Comparison of ENCODE assay signal across 15 cellular contexts in genomic region chr5:141869514-141869913, GRCh38. TPM values are rescaled to one million over a fixed set of nuclear protein-coding genes. Genes with fewer than 3 reads are reported as not detected.
DNase-seq lines count a peak whose midpoint lies in the region; ATAC-seq and TF ChIP-seq lines count a peak whose summit lies in the region.
"Had no signal": no experiment of that assay in that cellular context is flagged by ENCODE, and none has a peak within 500 bp of the region (broad histone marks: within the 10 kb centered on the region; RNA-seq: fewer than 3 reads in every experiment).

No MANE protein-coding gene starts in this region.

- DNase-seq in cardiac septum (ENCODE audit: low spot score) (peak; percentile 64), left cardiac atrium (no peak), upper lobe of right lung (peak; percentile 59)
- DNase-seq in activated naive CD8-positive, alpha-beta T cell treated with anti-CD3 and anti-CD28 coated beads, Interleukin-2, amount 50 U/mL, for 24 hours: no peak
- DNase-seq: activated CD4-positive, alpha-beta memory T cell treated with anti-CD3 and anti-CD28 coated beads, Interleukin-2, amount 10 ng/mL, durations not matched to agents 7 days and 5 days; CD4-positive, CD25-positive, alpha-beta regulatory T cell; EL; NCI-H2227 treated with DMSO at 0.1 percent for 48 hours had no signal

- intact Hi-C loops in cardiac septum (cut with DNase I) (no loop called here), left cardiac atrium (cut with DNase I) (no loop called here), upper lobe of right lung (cut with DNase I) (no loop called here)

- H3K4me1 ChIP-seq in duodenal mucosa (ENCODE audit: control insufficient read depth in 1 of 2, insufficient read depth in 2 of 2, low read length in 2 of 2) (peaks cover 83 to 85% of the 10 kb centered on the region in 2 donors), mucosa of stomach (ENCODE audit: control insufficient read depth, insufficient read depth, low read length) (peaks cover 96% of the 10 kb centered on the region), upper lobe of right lung (peaks cover 21% of the 10 kb centered on the region)

- peaks cover 36% of the 10 kb centered on the region for H3K27me3 Mint-ChIP-seq in activated naive CD8-positive, alpha-beta T cell treated with anti-CD3 and anti-CD28 coated beads, Interleukin-2, amount 50 U/mL, for 24 hours

- H3K27ac Mint-ChIP-seq in activated naive CD8-positive, alpha-beta T cell treated with anti-CD3 and anti-CD28 coated beads, Interleukin-2, amount 50 U/mL, for 24 hours: no peak overlapping the region
- H3K27ac Mint-ChIP-seq: activated CD4-positive, alpha-beta memory T cell treated with anti-CD3 and anti-CD28 coated beads, Interleukin-2, amount 10 ng/mL, durations not matched to agents 7 days and 5 days; CD4-positive, CD25-positive, alpha-beta regulatory T cell had no signal

- H3K27me3 ChIP-seq in duodenal mucosa (ENCODE audit: control insufficient read depth in 1 of 2, insufficient read depth in 2 of 2, low read length in 2 of 2) (no peaks in the 10 kb centered on the region), mucosa of stomach (ENCODE audit: control insufficient read depth, insufficient read depth, low read length) (no peaks in the 10 kb centered on the region), upper lobe of right lung (no peaks in the 10 kb centered on the region)

- H3K9ac ChIP-seq in duodenal mucosa (ENCODE audit: low read depth in 1 of 2, low read length in 2 of 2): peak overlapping the region; percentile 37 to 58
- H3K9ac ChIP-seq in mucosa of stomach (ENCODE audit: low read length): peak overlapping the region; percentile 40

- no peaks in the 10 kb centered on the region for H3K36me3 Mint-ChIP-seq in activated naive CD8-positive, alpha-beta T cell treated with anti-CD3 and anti-CD28 coated beads, Interleukin-2, amount 50 U/mL, for 24 hours (ENCODE audit: low read depth)
- H3K36me3 Mint-ChIP-seq: CD4-positive, CD25-positive, alpha-beta regulatory T cell had no signal

- ATAC-seq in left cardiac atrium (no peak), upper lobe of right lung (no peak), HG03139 (IDR thresholded peaks at IDR 0.05; ENCODE audit: unreplicated experiment) (no peak), HG03025 (IDR thresholded peaks at IDR 0.05; ENCODE audit: low FRiP score, unreplicated experiment) (no peak)
- no peak for ATAC-seq in activated naive CD8-positive, alpha-beta T cell treated with anti-CD3 and anti-CD28 coated beads, Interleukin-2, amount 50 U/mL, for 24 hours
- ATAC-seq: GM12878 had no signal

- H3K36me3 ChIP-seq in duodenal mucosa (ENCODE audit: control insufficient read depth in 1 of 2, insufficient read depth in 2 of 2, low read length in 2 of 2) (peaks cover 11 to 31% of the 10 kb centered on the region in 2 donors), mucosa of stomach (ENCODE audit: control insufficient read depth, insufficient read depth, low read length) (peaks cover 13% of the 10 kb centered on the region), upper lobe of right lung (peaks cover 20% of the 10 kb centered on the region)

- H3K4me3 Mint-ChIP-seq in activated naive CD8-positive, alpha-beta T cell treated with anti-CD3 and anti-CD28 coated beads, Interleukin-2, amount 50 U/mL, for 24 hours: no peak overlapping the region
- H3K4me3 Mint-ChIP-seq: activated CD4-positive, alpha-beta memory T cell treated with anti-CD3 and anti-CD28 coated beads, Interleukin-2, amount 10 ng/mL, durations not matched to agents 7 days and 5 days; CD4-positive, CD25-positive, alpha-beta regulatory T cell had no signal

- H3K27ac ChIP-seq in duodenal mucosa (ENCODE audit: low read depth, low read length): peak overlapping the region; percentile 76
- H3K27ac ChIP-seq in upper lobe of right lung: no peak overlapping the region

- H3K4me3 ChIP-seq in duodenal mucosa (ENCODE audit: low read depth in 1 of 2, low read length in 2 of 2) (peak overlapping the region in 1 of 2 donors; percentile 37), mucosa of stomach (ENCODE audit: low read length) (no peak overlapping the region), upper lobe of right lung (no peak overlapping the region)
- H3K4me3 ChIP-seq: GM12878, HAP-1, K562 had no signal

- no peaks in the 10 kb centered on the region for H3K4me1 Mint-ChIP-seq in activated naive CD8-positive, alpha-beta T cell treated with anti-CD3 and anti-CD28 coated beads, Interleukin-2, amount 50 U/mL, for 24 hours
- H3K4me1 Mint-ChIP-seq: activated CD4-positive, alpha-beta memory T cell treated with anti-CD3 and anti-CD28 coated beads, Interleukin-2, amount 10 ng/mL, durations not matched to agents 7 days and 5 days; CD4-positive, CD25-positive, alpha-beta regulatory T cell had no signal

- no peaks in the 10 kb centered on the region for H3K9me3 Mint-ChIP-seq in activated naive CD8-positive, alpha-beta T cell treated with anti-CD3 and anti-CD28 coated beads, Interleukin-2, amount 50 U/mL, for 24 hours
- H3K9me3 Mint-ChIP-seq: activated CD4-positive, alpha-beta memory T cell treated with anti-CD3 and anti-CD28 coated beads, Interleukin-2, amount 10 ng/mL, durations not matched to agents 7 days and 5 days; CD4-positive, CD25-positive, alpha-beta regulatory T cell had no signal

- no peak for TF ChIP-seq CTCF in upper lobe of right lung (IDR thresholded peaks at IDR 0.05)

- H3K9me3 ChIP-seq in duodenal mucosa (ENCODE audit: control insufficient read depth in 1 of 2, low read length in 2 of 2) (no peaks in the 10 kb centered on the region), mucosa of stomach (ENCODE audit: control insufficient read depth, low read length) (no peaks in the 10 kb centered on the region), upper lobe of right lung (no peaks in the 10 kb centered on the region)
- H3K9me3 ChIP-seq: HAP-1 had no signal

RNA-seq across cellular contexts. Expression of gene PCDH1, which starts 8.7 kb away (rescaled TPM):
- total RNA-seq in cardiac septum (16.9 TPM), left cardiac atrium (10 to 100 TPM; 20.7 to 36.0 TPM), upper lobe of right lung (66.6 TPM)
- total RNA-seq: activated CD4-positive, alpha-beta memory T cell treated with anti-CD3 and anti-CD28 coated beads, Interleukin-2, amount 10 ng/mL, durations not matched to agents 7 days and 5 days had no signal

RNA-seq across cellular contexts. Expression of gene DELE1, which starts 54.2 kb away (rescaled TPM):
- total RNA-seq in cardiac septum (115 TPM), left cardiac atrium (10 to 100 TPM; 79.9 to 85.5 TPM), upper lobe of right lung (83.3 TPM)

Comparison
In these comparisons a context has a peak if more than half of its experiments do, and no peak if none do; other contexts are left out.
1. DNase-seq: peak in cardiac septum (single experiment) and upper lobe of right lung (single experiment); none in left cardiac atrium (single experiment) and activated naive CD8-positive, alpha-beta T cell treated with anti-CD3 and anti-CD28 coated beads, Interleukin-2, amount 50 U/mL, for 24 hours (single experiment).